In genomic region chr6:107488174-107488874, GRCh38 we compare ENCODE assay signal across 8 cellular contexts. TPM values are rescaled to one million over a fixed set of nuclear protein-coding genes. Genes with fewer than 3 reads are reported as not detected.
A peak's percentile ranks its signal among the peaks of the same experiment; 100 is the strongest.
DNase-seq lines count a peak whose midpoint lies in the region; ATAC-seq, FAIRE-seq and TF ChIP-seq lines count a peak whose summit lies in the region.

No MANE protein-coding gene starts in this region.

- peaks cover 42% of the 10 kb centered on the region for H3K27me3 Mint-ChIP-seq in activated naive CD4-positive, alpha-beta T cell treated with anti-CD3 and anti-CD28 coated beads for 36 hours (ENCODE audit: low read depth)

- TF ChIP-seq POLR2A in GM12878 (IDR thresholded peaks at IDR 0.05; ENCODE audit: low read depth, low read length) (no peak), upper lobe of left lung (IDR thresholded peaks at IDR 0.05) (no peak)

- H3K9me3 ChIP-seq in GM12878 (replicated peaks; ENCODE audit: control insufficient read depth, insufficient read depth, low read length): no peaks in the 10 kb centered on the region
- no peaks in the 10 kb centered on the region for H3K9me3 ChIP-seq in lower lobe of right lung
- no peaks in the 10 kb centered on the region for H3K9me3 ChIP-seq in upper lobe of left lung

- TF ChIP-seq EP300 in GM12878 (IDR thresholded peaks at IDR 0.05; ENCODE audit: borderline replicate concordance in 1 of 2, control insufficient read depth in 1 of 2, low read depth in 2 of 2, low read length in 2 of 2) (no peak), upper lobe of left lung (IDR thresholded peaks at IDR 0.05) (no peak)

- ATAC-seq in GM12878 (no peak; the same call in 2 of the 3 replicates), lower lobe of right lung (peak in 1 of 2 donors; percentile 18), upper lobe of left lung (ENCODE audit: low FRiP score in 2 of 2) (no peak), GM21515 (IDR thresholded peaks at IDR 0.05; ENCODE audit: unreplicated experiment) (no peak)

- no peak overlapping the region for H3K9ac ChIP-seq in GM12878 (ENCODE audit: control insufficient read depth, insufficient read depth, low read length)

- H4K20me1 ChIP-seq in GM12878 (ENCODE audit: control insufficient read depth, insufficient read depth): no peaks in the 10 kb centered on the region

- FAIRE-seq in GM12878 (lab: Jason Lieb, UNC): no peak

- H3K27ac ChIP-seq in GM12878 (ENCODE audit: control insufficient read depth, insufficient read depth): no peak overlapping the region
- H3K27ac ChIP-seq in lower lobe of right lung: no peak overlapping the region
- H3K27ac ChIP-seq in upper lobe of left lung: no peak overlapping the region
- no peak overlapping the region for H3K27ac ChIP-seq in RWPE1

- peak overlapping the region; percentile 86; the same call in 1 of the 2 replicates for H3K4me2 ChIP-seq in GM12878 (ENCODE audit: control insufficient read depth, insufficient read depth)

- CTCF ChIA-PET in activated naive CD4-positive, alpha-beta T cell treated with anti-CD3 and anti-CD28 coated beads for 36 hours (lab: Charles Lee): interaction anchor here (1.1 to 2.3 kb wide), 3 partner anchors 27 to 170 kb away, joined by 3 to 10 read pairs (median 3); partner anchors contain the start of gene PDSS2
- CTCF ChIA-PET in GM12878 (lab: Yijun Ruan, JAX): interaction anchor here (1.1 kb wide), 1 partner anchor 98 kb away, joined by 4 read pairs; no protein-coding TSS in a partner anchor
- CTCF ChIA-PET in RWPE1 (lab: Yijun Ruan, JAX): interaction anchor here (0.8 to 1.6 kb wide), 2 partner anchors 16 to 29 kb away, joined by 3 to 8 read pairs; partner anchors contain the start of gene PDSS2

- no TSS peak for BruUV-seq in GM12878 (replicated peaks; lab: Mats Ljungman, UMichigan)

- intact Hi-C loops in activated naive CD4-positive, alpha-beta T cell treated with anti-CD3 and anti-CD28 coated beads for 36 hours (cut with micrococcal nuclease): loop anchor here (1.0 to 10.0 kb wide), 2 partner anchors 29 to 376 kb away; partner anchors contain the start of gene PDSS2
- intact Hi-C loops in GM12878 (cut with micrococcal nuclease; ENCODE audit: unreplicated experiment) (no loop called here), lower lobe of right lung (cut with DNase I) (no loop called here)

- SMC1A ChIA-PET in GM12878 (lab: Charles Lee; ENCODE audit: uncharacterized antibody, unreplicated experiment): no interaction called here

- no peak overlapping the region; the same call in 1 of the 2 replicates for H2AFZ ChIP-seq in GM12878 (ENCODE audit: control insufficient read depth, low read depth, low read length)

- peak overlapping the region; percentile 80 for H3K4me3 Mint-ChIP-seq in activated naive CD4-positive, alpha-beta T cell treated with anti-CD3 and anti-CD28 coated beads for 36 hours

- RAD21 ChIA-PET in GM12878 (lab: Charles Lee; ENCODE audit: unreplicated experiment): no interaction called here

- 11% methylated on average over 27 of the region's 27 CpGs for WGBS in GM12878 (ENCODE audit: insufficient coverage, insufficient replicate concordance, low lambda C conversion rate, missing lambda C conversion rate)
- 32 to 34% methylated on average over 27 of the region's 27 CpGs for WGBS in upper lobe of left lung, 2 donors

- no peak for TF ChIP-seq RAD21 in GM12878 (IDR thresholded peaks at IDR 0.05; ENCODE audit: insufficient read depth, low read depth, low read length)

- TF ChIP-seq CTCF in GM12878 (IDR thresholded peaks at IDR 0.05 in 2 of 3, conservative IDR thresholded peaks at IDR 0.05 in 1 of 3; ENCODE audit: control insufficient read depth in 2 of 3, extremely low read depth in 1 of 3, insufficient read depth in 1 of 3, low read depth in 3 of 3, low read length in 3 of 3) (0 out of 6 replicates have a peak, but pooled peaks of 1 of the 3 experiments have one; percentile 5), lower lobe of right lung (IDR thresholded peaks at IDR 0.05) (no peak), upper lobe of left lung (IDR thresholded peaks at IDR 0.05) (no peak), RWPE1 (conservative IDR thresholded peaks at IDR 0.05; ENCODE audit: low read depth) (no peak)

- in situ Hi-C loops in GM12878 (cut with MboI): no loop called here

- H3K4me3 ChIP-seq in GM12878 (peak overlapping the region; percentile 59; the same call in 1 of the 2 replicates), lower lobe of right lung (peak overlapping the region; percentile 74), upper lobe of left lung (peak overlapping the region in 3 of 4 donors; percentile 78 to 88 (median 82))

- peaks cover 9 to 34% of the 10 kb centered on the region in 2 experiments for H3K27me3 ChIP-seq in GM12878 (replicated peaks in 1 of 2; ENCODE audit: control insufficient read depth in 2 of 2, insufficient read depth in 2 of 2, low read length in 1 of 2)
- H3K27me3 ChIP-seq in lower lobe of right lung (ENCODE audit: low read depth): peaks cover 30% of the 10 kb centered on the region
- peaks cover 0 to 17% (median 2%) of the 10 kb centered on the region in 4 donors for H3K27me3 ChIP-seq in upper lobe of left lung

- H3K4me1 ChIP-seq in GM12878 (ENCODE audit: control insufficient read depth, insufficient read depth, low read length) (peaks cover 15% of the 10 kb centered on the region), lower lobe of right lung (peaks cover 36% of the 10 kb centered on the region), upper lobe of left lung (peaks cover 22 to 50% (median 33%) of the 10 kb centered on the region in 4 donors)

- H3K9me3 Mint-ChIP-seq in activated naive CD4-positive, alpha-beta T cell treated with anti-CD3 and anti-CD28 coated beads for 36 hours: no peaks in the 10 kb centered on the region

- no peak overlapping the region for H3K27ac Mint-ChIP-seq in activated naive CD4-positive, alpha-beta T cell treated with anti-CD3 and anti-CD28 coated beads for 36 hours

- POLR2A ChIA-PET in GM12878 (lab: Charles Lee) (no interaction called here), RWPE1 (lab: Yijun Ruan, JAX; ENCODE audit: low non-redundant PET) (no interaction called here)

- no peak for DNase-seq in activated naive CD4-positive, alpha-beta T cell treated with anti-CD3 and anti-CD28 coated beads for 36 hours
- DNase-seq in activated naive CD4-positive, alpha-beta T cell treated with anti-CD3 and anti-CD28 coated beads, Interleukin-2, amount 50 U/mL, for 16 hours: no peak
- DNase-seq in GM12878 (ENCODE audit: low read depth, low spot score): no peak
- no peak for DNase-seq in lower lobe of right lung
- peak in 1 of 2 donors; percentile 36 for DNase-seq in upper lobe of left lung
- no peak for DNase-seq in RWPE1 (ENCODE audit: low spot score)
- no peak for DNase-seq in NCI-H345 treated with DMSO at 0.1 percent for 48 hours (lab: John Stamatoyannopoulos, UW; ENCODE audit: unreplicated experiment)

- peaks cover 12% of the 10 kb centered on the region for H3K4me1 Mint-ChIP-seq in activated naive CD4-positive, alpha-beta T cell treated with anti-CD3 and anti-CD28 coated beads for 36 hours (ENCODE audit: low read depth)

- H3K36me3 ChIP-seq in GM12878 (ENCODE audit: control insufficient read depth in 2 of 2, insufficient read depth in 2 of 2, low read length in 1 of 2): no peaks in the 10 kb centered on the region
- H3K36me3 ChIP-seq in lower lobe of right lung: no peaks in the 10 kb centered on the region
- H3K36me3 ChIP-seq in upper lobe of left lung: no peaks in the 10 kb centered on the region

- H3K36me3 Mint-ChIP-seq in activated naive CD4-positive, alpha-beta T cell treated with anti-CD3 and anti-CD28 coated beads for 36 hours (ENCODE audit: low read depth): no peaks in the 10 kb centered on the region

- H3K79me2 ChIP-seq in GM12878 (ENCODE audit: control insufficient read depth, insufficient read depth, low read length): no peaks in the 10 kb centered on the region

RNA-seq across cellular contexts. Expression of gene SOBP, which starts 1.6 kb away (rescaled TPM):
- total RNA-seq in activated naive CD4-positive, alpha-beta T cell treated with anti-CD3 and anti-CD28 coated beads for 36 hours: under 1 TPM; 0.25 to 0.26 TPM
- total RNA-seq in GM12878 (2013; cell fraction: nucleolus; rRNA removed): 0.54 and 1.5 TPM in 2 replicates
- total RNA-seq in GM12878 (2014; rRNA removed) (0.49 and 0.56 TPM in 2 replicates), GM12878 (2014; rRNA removed; fragmentation: Illumina TruSeq; extraction: Trizol) (0.78 and 0.85 TPM in 2 replicates), GM12878 (2021) (0.56 and 0.96 TPM in 2 replicates), lower lobe of right lung (6.9 TPM), upper lobe of left lung (10 to 100 TPM in 3 of 6 donors, 1 to 10 TPM in 3; 4.4 to 25.1 (median 12.4) TPM)
- 0.13 TPM for polyA plus RNA-seq in GM12878 (2011; ENCODE audit: low read depth)
- polyA plus RNA-seq in GM12878 (2011; rRNA removed) (0.48 and 0.49 TPM in 2 replicates), GM12878 (2014; fragmentation: Illumina TruSeq; extraction: Trizol) (0.53 and 1.2 TPM in 2 replicates), GM12878 (2014; fragmentation: Nextera tagmentation; extraction: Ambion mirVana) (1 to 10 TPM; 1.5 to 1.9 TPM), GM12878 (2014; rRNA removed) (0.51 and 1.1 TPM in 2 replicates), GM12878 (2016; fragmentation: Nextera tagmentation; extraction: Ambion mirVana) (under 1 TPM; 0.72 to 0.84 TPM)
- 0.15 and 0.16 TPM in 2 replicates for polyA plus RNA-seq in GM12878 (2011; cell fraction: cytosol; rRNA removed)
- 0.42 and 0.45 TPM in 2 replicates for polyA plus RNA-seq in GM12878 (2011; cell fraction: nucleus; rRNA removed)
- polyA plus RNA-seq in GM12878 (2012): 0.10 and 0.19 TPM in 2 replicates
- polyA minus RNA-seq in GM12878 (2011; rRNA and poly(A)+ RNA removed): 0.26 and 0.44 TPM in 2 replicates
- 0.42 TPM in 1 of 2 replicates, not detected in the other for polyA minus RNA-seq in GM12878 (2011; cell fraction: cytosol; rRNA and poly(A)+ RNA removed)
- 0.97 and 1.2 TPM in 2 replicates for polyA minus RNA-seq in GM12878 (2011; cell fraction: nucleus; rRNA and poly(A)+ RNA removed)

RNA-seq across cellular contexts. Expression of gene PDSS2, which starts 29.0 kb away (rescaled TPM):
- total RNA-seq in activated naive CD4-positive, alpha-beta T cell treated with anti-CD3 and anti-CD28 coated beads for 36 hours: 10 to 100 TPM; 10.5 to 11.3 TPM
- total RNA-seq in GM12878 (2013; cell fraction: nucleolus; rRNA removed): 24.2 and 27.0 TPM in 2 replicates
- total RNA-seq in GM12878 (2014; rRNA removed) (7.7 and 9.2 TPM in 2 replicates), GM12878 (2014; rRNA removed; fragmentation: Illumina TruSeq; extraction: Trizol) (9.9 and 10.1 TPM in 2 replicates), GM12878 (2021) (10.1 and 10.5 TPM in 2 replicates), lower lobe of right lung (14.9 TPM), upper lobe of left lung (10 to 100 TPM in 5 of 6 donors, 1 to 10 TPM in 1; 5.1 to 20.9 (median 15.0) TPM)
- 5.9 TPM for polyA plus RNA-seq in GM12878 (2011; ENCODE audit: low read depth)
- polyA plus RNA-seq in GM12878 (2011; rRNA removed) (15.1 and 15.5 TPM in 2 replicates), GM12878 (2014; fragmentation: Illumina TruSeq; extraction: Trizol) (9.0 and 9.2 TPM in 2 replicates), GM12878 (2014; fragmentation: Nextera tagmentation; extraction: Ambion mirVana) (1 to 10 TPM; 7.9 to 9.1 TPM), GM12878 (2014; rRNA removed) (7.7 and 8.1 TPM in 2 replicates), GM12878 (2016; fragmentation: Nextera tagmentation; extraction: Ambion mirVana) (10 to 100 TPM; 12.7 to 13.5 TPM)
- 10.2 and 10.4 TPM in 2 replicates for polyA plus RNA-seq in GM12878 (2011; cell fraction: cytosol; rRNA removed)
- 9.3 and 10.5 TPM in 2 replicates for polyA plus RNA-seq in GM12878 (2011; cell fraction: nucleus; rRNA removed)
- polyA plus RNA-seq in GM12878 (2012): 6.7 and 9.5 TPM in 2 replicates
- polyA minus RNA-seq in GM12878 (2011; rRNA and poly(A)+ RNA removed): 14.1 and 25.8 TPM in 2 replicates
- polyA minus RNA-seq in GM12878 (2011; cell fraction: cytosol; rRNA and poly(A)+ RNA removed): 5.0 and 6.3 TPM in 2 replicates
- polyA minus RNA-seq in GM12878 (2011; cell fraction: nucleus; rRNA and poly(A)+ RNA removed): 29.1 and 55.9 TPM in 2 replicates
